ENCODE assay signal across 15 cellular contexts in genomic region chr3:169700195-169700594, GRCh38. TPM values are rescaled to one million over a fixed set of nuclear protein-coding genes. Genes with fewer than 3 reads are reported as not detected.
DNase-seq lines count a peak whose midpoint lies in the region; ATAC-seq and TF ChIP-seq lines count a peak whose summit lies in the region.
"Had no signal": no experiment of that assay in that cellular context is flagged by ENCODE, and none has a peak within 500 bp of the region (broad histone marks: within the 10 kb centered on the region; RNA-seq: fewer than 3 reads in every experiment).

No MANE protein-coding gene starts in this region.

- peaks cover 13 to 38% (median 30%) of the 10 kb centered on the region in 5 donors for H3K4me1 ChIP-seq in subcutaneous abdominal adipose tissue (ENCODE audit: control insufficient read depth in 5 of 5, insufficient read depth in 5 of 5, low read length in 5 of 5)

- no peak for TF ChIP-seq CTCF in VCaP (conservative IDR thresholded peaks at IDR 0.05)
- TF ChIP-seq CTCF in choroid plexus epithelial cell (conservative IDR thresholded peaks at IDR 0.05; ENCODE audit: low read depth, low read length) = no peak
- no peak for TF ChIP-seq CTCF in neural crest cell (conservative IDR thresholded peaks at IDR 0.05)

- no peak overlapping the region for H3K9ac ChIP-seq in subcutaneous abdominal adipose tissue (ENCODE audit: low read length in 5 of 5)

- no peaks in the 10 kb centered on the region for H3K9me3 ChIP-seq in subcutaneous abdominal adipose tissue (ENCODE audit: control insufficient read depth in 5 of 5, low read length in 5 of 5)

- no peaks in the 10 kb centered on the region for H3K9me3 Mint-ChIP-seq in neural crest cell
- H3K9me3 Mint-ChIP-seq in activated T-helper 17 cell treated with anti-CD3 and anti-CD28 coated beads, Interleukin-2, amount 50 U/mL, for 72 hours = peaks cover 3% of the 10 kb centered on the region

- ATAC-seq in activated T-helper 17 cell treated with anti-CD3 and anti-CD28 coated beads, Interleukin-2, amount 50 U/mL, for 72 hours (replicated peaks) = no peak
- ATAC-seq in GM18511 (IDR thresholded peaks at IDR 0.05; ENCODE audit: unreplicated experiment) = no peak

- H3K4me3 Mint-ChIP-seq in neural crest cell = no peak overlapping the region
- H3K4me3 Mint-ChIP-seq in activated T-helper 17 cell treated with anti-CD3 and anti-CD28 coated beads, Interleukin-2, amount 50 U/mL, for 72 hours = no peak overlapping the region
- H3K4me3 Mint-ChIP-seq: B cell; CD4-positive, alpha-beta memory T cell had no signal

- DNase-seq in choroid plexus epithelial cell (ENCODE audit: low read depth) (peak; percentile 22), neural crest cell (ENCODE audit: low read depth, low spot score) (no peak), NCI-H2081 treated with DMSO at 0.1 percent for 48 hours (lab: John Stamatoyannopoulos, UW) (no peak)
- DNase-seq: CD4-positive, alpha-beta memory T cell; DMS79 treated with DMSO at 0.1 percent for 48 hours; GOT3; KBM-7; NCI-H1694 had no signal

- H3K27ac Mint-ChIP-seq in neural crest cell (ENCODE audit: unreplicated experiment) = peak overlapping the region; percentile 73
- no peak overlapping the region for H3K27ac Mint-ChIP-seq in activated T-helper 17 cell treated with anti-CD3 and anti-CD28 coated beads, Interleukin-2, amount 50 U/mL, for 72 hours
- H3K27ac Mint-ChIP-seq: B cell; CD4-positive, alpha-beta memory T cell had no signal

- H3K4me3 ChIP-seq in choroid plexus epithelial cell (ENCODE audit: low read depth, low read length) (no peak overlapping the region), subcutaneous abdominal adipose tissue (ENCODE audit: low read depth in 1 of 5, low read length in 5 of 5) (peak overlapping the region in 2 of 5 donors; percentile 20 to 44)
- H3K4me3 ChIP-seq: PC-9 had no signal

- no peaks in the 10 kb centered on the region for H3K36me3 Mint-ChIP-seq in neural crest cell (ENCODE audit: low read depth)
- H3K36me3 Mint-ChIP-seq in activated T-helper 17 cell treated with anti-CD3 and anti-CD28 coated beads, Interleukin-2, amount 50 U/mL, for 72 hours (ENCODE audit: low read depth) = no peaks in the 10 kb centered on the region
- H3K36me3 Mint-ChIP-seq: CD4-positive, alpha-beta memory T cell had no signal

- H3K27ac ChIP-seq in VCaP = peak overlapping the region; percentile 69
- H3K27ac ChIP-seq in subcutaneous abdominal adipose tissue (ENCODE audit: low read depth, low read length) = peak overlapping the region; percentile 69
- H3K27ac ChIP-seq: HL-60, PC-9 had no signal

- H3K36me3 ChIP-seq in subcutaneous abdominal adipose tissue (ENCODE audit: control insufficient read depth in 5 of 5, insufficient read depth in 5 of 5, low read length in 5 of 5) = no peaks in the 10 kb centered on the region

- no peaks in the 10 kb centered on the region for H3K27me3 ChIP-seq in subcutaneous abdominal adipose tissue (ENCODE audit: control insufficient read depth in 5 of 5, insufficient read depth in 4 of 5, low read length in 5 of 5)

- peaks cover 15% of the 10 kb centered on the region for H3K4me1 Mint-ChIP-seq in neural crest cell
- H3K4me1 Mint-ChIP-seq in activated T-helper 17 cell treated with anti-CD3 and anti-CD28 coated beads, Interleukin-2, amount 50 U/mL, for 72 hours = no peaks in the 10 kb centered on the region
- H3K4me1 Mint-ChIP-seq: B cell had no signal

- peaks cover 5% of the 10 kb centered on the region for H3K27me3 Mint-ChIP-seq in neural crest cell (ENCODE audit: low read depth)
- peaks cover 48% of the 10 kb centered on the region for H3K27me3 Mint-ChIP-seq in activated T-helper 17 cell treated with anti-CD3 and anti-CD28 coated beads, Interleukin-2, amount 50 U/mL, for 72 hours

RNA-seq across cellular contexts. Expression of gene MECOM, which starts 36.7 kb away (rescaled TPM):
- total RNA-seq in neural crest cell = 1.1 and 2.9 TPM in 2 replicates
- total RNA-seq in activated T-helper 17 cell treated with anti-CD3 and anti-CD28 coated beads, Interleukin-2, amount 50 U/mL, for 72 hours = not detected
- total RNA-seq: CD4-positive, alpha-beta memory T cell had no signal
